Comparison of ENCODE assay signal across 10 cellular contexts in genomic region chr15:47027322-47027946, GRCh38.
DNase-seq lines count a peak whose midpoint lies in the region; TF ChIP-seq lines count a peak whose summit lies in the region.
"Had no signal": no experiment of that assay in that cellular context is flagged by ENCODE, and none has a peak within 500 bp of the region (broad histone marks: within the 10 kb centered on the region; RNA-seq: fewer than 3 reads in every experiment).

No MANE protein-coding gene starts in this region.

- H3K9me3 Mint-ChIP-seq in nephron (peaks cover 9% of the 10 kb centered on the region), progenitor cell of endocrine pancreas (ENCODE audit: low read depth) (peaks cover 20% of the 10 kb centered on the region)

- H3K36me3 Mint-ChIP-seq in nephron (ENCODE audit: low read depth), result no peaks in the 10 kb centered on the region
- peaks cover 1% of the 10 kb centered on the region for H3K36me3 Mint-ChIP-seq in progenitor cell of endocrine pancreas (ENCODE audit: insufficient read depth)

- H3K4me1 Mint-ChIP-seq in nephron, result no peaks in the 10 kb centered on the region
- H3K4me1 Mint-ChIP-seq in progenitor cell of endocrine pancreas (ENCODE audit: low read depth), result no peaks in the 10 kb centered on the region

- H3K27me3 Mint-ChIP-seq in nephron (ENCODE audit: low read depth) (no peaks in the 10 kb centered on the region), progenitor cell of endocrine pancreas (no peaks in the 10 kb centered on the region)

- DNase-seq in NAMALWA (ENCODE audit: low spot score) (peak; percentile 2), RPMI8226 (peak; percentile 9), NCI-H226 (no peak), progenitor cell of endocrine pancreas (ENCODE audit: low spot score, unreplicated experiment) (no peak), SHP77 (lab: John Stamatoyannopoulos, UW) (no peak)
- DNase-seq: colonic mucosa, islet precursor cell, NCI-H1048 had no signal

- peak; percentile 16 for TF ChIP-seq CTCF in GM12873 (IDR thresholded peaks at IDR 0.05; ENCODE audit: insufficient read depth, low read depth, low read length, missing control alignments)
- TF ChIP-seq CTCF in nephron (IDR thresholded peaks at IDR 0.05; ENCODE audit: unreplicated experiment in 3 of 3), result peak; percentile 23 to 46 (median 28)
- TF ChIP-seq CTCF in progenitor cell of endocrine pancreas (IDR thresholded peaks at IDR 0.05; ENCODE audit: unreplicated experiment), result no peak

- H3K27ac Mint-ChIP-seq in nephron (no peak overlapping the region), progenitor cell of endocrine pancreas (no peak overlapping the region)

- no peak overlapping the region for H3K4me3 Mint-ChIP-seq in nephron
- no peak overlapping the region for H3K4me3 Mint-ChIP-seq in progenitor cell of endocrine pancreas (ENCODE audit: low read depth)

Comparison
In these comparisons a context has a peak if more than half of its experiments do, and no peak if none do; other contexts are left out.
1. DNase-seq: peak in NAMALWA (single experiment) and RPMI8226 (single experiment); none in NCI-H226 (single experiment), progenitor cell of endocrine pancreas (single experiment) and SHP77 (0 of 2).